In the genomic region with DNA sequence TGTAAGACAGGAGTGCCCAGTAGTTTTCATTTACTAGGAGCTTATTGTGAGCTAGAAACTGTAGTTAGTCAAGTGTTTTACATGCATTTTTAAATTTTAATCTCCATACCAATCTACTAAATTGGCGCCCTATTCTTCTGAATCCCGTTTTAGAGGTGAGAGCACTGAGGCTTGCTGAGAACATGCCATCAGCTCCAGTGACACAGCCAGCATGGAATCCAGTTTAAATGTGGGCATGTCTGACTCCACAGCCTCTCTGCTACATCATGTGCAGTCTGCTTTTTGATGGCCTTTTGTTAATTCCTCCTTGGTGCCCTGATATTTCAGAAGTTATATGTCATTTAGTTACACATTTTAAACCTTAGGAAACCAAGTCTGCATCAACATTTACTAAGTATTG, we compare ENCODE assay signal across 14 cellular contexts.
DNase-seq lines count a peak whose midpoint lies in the region; ATAC-seq, FAIRE-seq and TF ChIP-seq lines count a peak whose summit lies in the region.
"Had no signal": no experiment of that assay in that cellular context is flagged by ENCODE, and none has a peak within 500 bp of the region (broad histone marks: within the 10 kb centered on the region; RNA-seq: fewer than 3 reads in every experiment).

No MANE protein-coding gene starts in this region.

- H3F3A ChIP-seq in smooth muscle cell (ENCODE audit: low read depth) = peaks cover 4% of the 10 kb centered on the region

- FAIRE-seq in kidney (lab: Jason Lieb, UNC) = no peak
- FAIRE-seq: A204.1 had no signal

- H4K20me1 ChIP-seq in IMR-90 (ENCODE audit: insufficient read depth, low read length) (no peaks in the 10 kb centered on the region), smooth muscle cell (ENCODE audit: low read depth) (no peaks in the 10 kb centered on the region)

- no peak for TF ChIP-seq POLR2A in IMR-90 (IDR thresholded peaks at IDR 0.05; ENCODE audit: low read depth, low read length)

- peaks cover 13% of the 10 kb centered on the region for H3K4me1 ChIP-seq in IMR-90 (ENCODE audit: control insufficient read depth, insufficient read depth, low read length)
- peaks cover 16% of the 10 kb centered on the region for H3K4me1 ChIP-seq in smooth muscle cell (ENCODE audit: low read depth)
- H3K4me1 ChIP-seq in kidney (ENCODE audit: control insufficient read depth in 1 of 2, insufficient read depth in 1 of 2, low read depth in 1 of 2, low read length in 2 of 2) = peaks cover 3 to 22% of the 10 kb centered on the region in 2 donors

- no peak overlapping the region for H2BK15ac ChIP-seq in IMR-90 (ENCODE audit: low read depth, low read length)

- no peak overlapping the region for H3K9ac ChIP-seq in IMR-90 (ENCODE audit: low read depth, low read length)
- H3K9ac ChIP-seq in smooth muscle cell (ENCODE audit: low read depth) = no peak overlapping the region
- H3K9ac ChIP-seq in kidney (ENCODE audit: low read length in 2 of 2) = no peak overlapping the region

- H4K91ac ChIP-seq in IMR-90 (ENCODE audit: insufficient read depth, low read depth, low read length) = 0 out of 2 replicates have a peak overlapping the region, but pooled peaks have one; percentile 21

- H3K4me2 ChIP-seq in IMR-90 (ENCODE audit: low read depth, low read length) (no peak overlapping the region), smooth muscle cell (peak overlapping the region; percentile 67)

- H3K9me1 ChIP-seq in IMR-90 (ENCODE audit: insufficient read depth, low read length) = peaks cover 2% of the 10 kb centered on the region; the same call in 1 of the 2 replicates

- no peak overlapping the region for H2AK9ac ChIP-seq in IMR-90 (replicated peaks; ENCODE audit: low read depth, low read length, poor library complexity)

- H2BK20ac ChIP-seq in IMR-90 (ENCODE audit: low read depth, low read length) = peak overlapping the region; percentile 37; the same call in 1 of the 2 replicates

- H3K27ac ChIP-seq in IMR-90 (ENCODE audit: insufficient read depth, low read length) = no peak overlapping the region
- H3K27ac ChIP-seq in smooth muscle cell (ENCODE audit: low read depth) = peak overlapping the region; percentile 45
- no peak overlapping the region for H3K27ac ChIP-seq in kidney (ENCODE audit: low read depth in 2 of 2, low read length in 2 of 2)

- no CpG with 5 or more reads among the region's 2 CpGs for WGBS in IMR-90 (ENCODE audit: extremely low coverage in 2 of 2, insufficient read length in 1 of 2), 2 experiments
- WGBS in smooth muscle cell (ENCODE audit: low lambda C conversion rate) = 66% methylated on average over 2 of the region's 2 CpGs

- CTCF ChIA-PET in IMR-90 (lab: Yijun Ruan, JAX) = no interaction called here

- no peak overlapping the region for H2AFZ ChIP-seq in IMR-90 (replicated peaks; ENCODE audit: low read length, poor library complexity)
- H2AFZ ChIP-seq in smooth muscle cell (ENCODE audit: low read depth) = peak overlapping the region; percentile 53

- no peak overlapping the region for H4K5ac ChIP-seq in IMR-90 (ENCODE audit: low read depth, low read length)

- dilution Hi-C loops in IMR-90 (cut with HindIII; ENCODE audit: low sequenced_read_pairs, unreplicated experiment) = no loop called here

- no peaks in the 10 kb centered on the region for H3K9me3 ChIP-seq in IMR-90 (ENCODE audit: control insufficient read depth, insufficient read depth, low read length)
- no peaks in the 10 kb centered on the region for H3K9me3 ChIP-seq in smooth muscle cell (replicated peaks; ENCODE audit: low read depth)
- H3K9me3 ChIP-seq in kidney (ENCODE audit: control insufficient read depth in 1 of 2, low read length in 2 of 2) = no peaks in the 10 kb centered on the region
- H3K9me3 ChIP-seq: HAP-1 had no signal

- no peak overlapping the region; the same call in 1 of the 2 replicates for H3K18ac ChIP-seq in IMR-90 (ENCODE audit: low read depth, low read length)

- no peak overlapping the region for H2BK5ac ChIP-seq in IMR-90 (ENCODE audit: low read depth, low read length, poor library complexity, severe bottlenecking)

- H3K4me3 ChIP-seq in IMR-90 (ENCODE audit: insufficient read depth, low read depth, low read length) = no peak overlapping the region
- no peak overlapping the region for H3K4me3 ChIP-seq in astrocyte of the spinal cord (ENCODE audit: low read depth, low read length)
- H3K4me3 ChIP-seq in smooth muscle cell = no peak overlapping the region
- no peak overlapping the region for H3K4me3 ChIP-seq in kidney (ENCODE audit: low read length in 2 of 2)
- H3K4me3 ChIP-seq: HAP-1 had no signal

- TF ChIP-seq CTCF in IMR-90 (conservative IDR thresholded peaks at IDR 0.05; ENCODE audit: low read depth, low read length) = no peak
- no peak for TF ChIP-seq CTCF in astrocyte of the spinal cord (IDR thresholded peaks at IDR 0.05; ENCODE audit: low read depth, low read length)
- TF ChIP-seq CTCF in smooth muscle cell (IDR thresholded peaks at IDR 0.05; ENCODE audit: borderline replicate concordance, insufficient read depth, poor library complexity, severe bottlenecking) = no peak
- no peak for TF ChIP-seq CTCF in kidney (IDR thresholded peaks at IDR 0.05; ENCODE audit: borderline replicate concordance, extremely low read depth, insufficient read depth)

- no peak overlapping the region for H3K23ac ChIP-seq in IMR-90 (ENCODE audit: low read depth, low read length)

- H3K4ac ChIP-seq in IMR-90 (ENCODE audit: low read depth, low read length) = peak overlapping the region; percentile 19; the same call in 1 of the 2 replicates

- H3K14ac ChIP-seq in IMR-90 (replicated peaks; ENCODE audit: low read depth, low read length) = 0 out of 2 replicates have a peak overlapping the region, but pooled peaks have one; percentile 6

- H3K56ac ChIP-seq in IMR-90 (ENCODE audit: extremely low read depth, insufficient read depth, low read length) = 0 out of 2 replicates have a peak overlapping the region, but pooled peaks have one; percentile 16

- no peak overlapping the region for H4K8ac ChIP-seq in IMR-90 (ENCODE audit: low read depth in 2 of 2, low read length in 2 of 2)

- ATAC-seq in IMR-90 (ENCODE audit: low read depth) (no peak), GM18868 (IDR thresholded peaks at IDR 0.05; ENCODE audit: unreplicated experiment) (no peak)

- intact Hi-C loops in IMR-90 (cut with micrococcal nuclease) = loop anchor here (5.0 to 10.0 kb wide), 2 partner anchors 81 to 843 kb away; no protein-coding TSS in a partner anchor
- intact Hi-C loops in kidney (cut with DNase I) = no loop called here

- H3K27me3 ChIP-seq in IMR-90 (ENCODE audit: control insufficient read depth, insufficient read depth, low read length) (no peaks in the 10 kb centered on the region), smooth muscle cell (ENCODE audit: low read depth) (no peaks in the 10 kb centered on the region)

- H3K79me2 ChIP-seq in smooth muscle cell (ENCODE audit: low read depth) = no peaks in the 10 kb centered on the region

- H3K36me3 ChIP-seq in IMR-90 (ENCODE audit: control insufficient read depth, insufficient read depth, low read length) = no peaks in the 10 kb centered on the region
- no peaks in the 10 kb centered on the region for H3K36me3 ChIP-seq in smooth muscle cell (ENCODE audit: low read depth)
- H3K36me3 ChIP-seq in kidney (ENCODE audit: control insufficient read depth in 1 of 2, insufficient read depth in 2 of 2, low read length in 2 of 2) = no peaks in the 10 kb centered on the region
- H3K36me3 ChIP-seq: HAP-1 had no signal

- H2AK5ac ChIP-seq in IMR-90 (ENCODE audit: low read depth, low read length) = no peak overlapping the region; the same call in 1 of the 2 replicates

- BruUV-seq in IMR-90 (replicated peaks; lab: Mats Ljungman, UMichigan) = no TSS peak

- DNase-seq in IMR-90 = peak; percentile 26
- DNase-seq in astrocyte of the spinal cord (ENCODE audit: low read depth, low spot score) = peak; percentile 0
- peak; percentile 0 for DNase-seq in left kidney (ENCODE audit: low read depth, low spot score)
- DNase-seq in smooth muscle cell (lab: John Stamatoyannopoulos, UW; ENCODE audit: unreplicated experiment) = no peak
- DNase-seq in KG1 (lab: John Stamatoyannopoulos, UW) = no peak
- no peak for DNase-seq in kidney
- DNase-seq in activated CD4-positive, alpha-beta T cell treated with anti-CD3 and anti-CD28 coated beads, Interleukin-2, amount 50 U/mL, for 1 hour = no peak
- DNase-seq: NCI-H1436 treated with DMSO at 0.1 percent for 48 hours, NCI-H2081 treated with DMSO at 0.1 percent for 48 hours, NCI-H226, NCI-H526 had no signal

- no peak for TF ChIP-seq RAD21 in IMR-90 (IDR thresholded peaks at IDR 0.05; ENCODE audit: low read length)

- POLR2A ChIA-PET in IMR-90 (lab: Charles Lee; ENCODE audit: unreplicated experiment) = interaction anchor here (0.5 kb wide), 1 partner anchor 591 kb away, joined by 3 read pairs; no protein-coding TSS in a partner anchor

- in situ Hi-C loops in IMR-90 (cut with MboI; ENCODE audit: low sequenced_read_pairs) (no loop called here), astrocyte of the spinal cord (cut with HindIII; ENCODE audit: low sequenced_read_pairs) (no loop called here)

- peak overlapping the region; percentile 13; the same call in 1 of the 2 replicates for H2BK120ac ChIP-seq in IMR-90 (ENCODE audit: low read depth, low read length)

- H3K79me1 ChIP-seq in IMR-90 (ENCODE audit: low read depth in 1 of 2, low read length in 2 of 2) = no peaks in the 10 kb centered on the region

TF ChIP-seq in IMR-90, 13 proteins besides CTCF, POLR2A, EP300 and RAD21 (continues in another document):
- TF ChIP-seq NFE2L2 (IDR thresholded peaks at IDR 0.05; ENCODE audit: low read depth, low read length) (no peak), SMC3 (IDR thresholded peaks at IDR 0.05; ENCODE audit: low read depth, low read length) (no peak), MXI1 (IDR thresholded peaks at IDR 0.05; ENCODE audit: borderline replicate concordance, low read depth, low read length) (no peak), BHLHE40 (IDR thresholded peaks at IDR 0.05; ENCODE audit: low read depth, low read length) (no peak), CEBPB (IDR thresholded peaks at IDR 0.05; ENCODE audit: low read depth, low read length) (no peak), MAFK (IDR thresholded peaks at IDR 0.05; ENCODE audit: low read depth, low read length) (no peak), RCOR1 (IDR thresholded peaks at IDR 0.05; ENCODE audit: insufficient replicate concordance, low read length) (no peak), RFX5 (IDR thresholded peaks at IDR 0.05; ENCODE audit: low read depth, low read length) (no peak), FOS (IDR thresholded peaks at IDR 0.05; ENCODE audit: low read depth, low read length) (no peak), CHD1 (IDR thresholded peaks at IDR 0.05; ENCODE audit: low read depth, low read length) (no peak)
- TF ChIP-seq, protein P1, sequence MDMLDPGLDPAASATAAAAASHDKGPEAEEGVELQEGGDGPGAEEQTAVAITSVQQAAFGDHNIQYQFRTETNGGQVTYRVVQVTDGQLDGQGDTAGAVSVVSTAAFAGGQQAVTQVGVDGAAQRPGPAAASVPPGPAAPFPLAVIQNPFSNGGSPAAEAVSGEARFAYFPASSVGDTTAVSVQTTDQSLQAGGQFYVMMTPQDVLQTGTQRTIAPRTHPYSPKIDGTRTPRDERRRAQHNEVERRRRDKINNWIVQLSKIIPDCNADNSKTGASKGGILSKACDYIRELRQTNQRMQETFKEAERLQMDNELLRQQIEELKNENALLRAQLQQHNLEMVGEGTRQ (IDR thresholded peaks at IDR 0.05; ENCODE audit: low read depth, low read length) = no peak

Comparison
In these comparisons a context has a peak if more than half of its experiments do, and no peak if none do; other contexts are left out.
1. DNase-seq: peak in IMR-90 (single experiment), astrocyte of the spinal cord (single experiment) and left kidney (single experiment); none in smooth muscle cell (single experiment), KG1 (single experiment), kidney (single experiment) and activated CD4-positive, alpha-beta T cell treated with anti-CD3 and anti-CD28 coated beads, Interleukin-2, amount 50 U/mL, for 1 hour (single experiment).